Comparison of ENCODE assay signal across 8 cellular contexts in genomic region chr1:97920832-97921571, GRCh38. TPM values are rescaled to one million over a fixed set of nuclear protein-coding genes. Genes with fewer than 3 reads are reported as not detected.
DNase-seq lines count a peak whose midpoint lies in the region; ATAC-seq, FAIRE-seq and TF ChIP-seq lines count a peak whose summit lies in the region.

Gene DPYD (minus strand): TSS chr1:97921034. CDS start chr1:97920922, 112 bp downstream.

- TF ChIP-seq CTCF in progenitor cell of endocrine pancreas (IDR thresholded peaks at IDR 0.05; ENCODE audit: unreplicated experiment) (no peak), upper lobe of right lung (IDR thresholded peaks at IDR 0.05) (no peak)

- no peaks in the 10 kb centered on the region for H3K9me3 ChIP-seq in upper lobe of right lung

- TF ChIP-seq POLR2A in GM12891 (IDR thresholded peaks at IDR 0.05; ENCODE audit: low read depth, low read length), result peak; percentile 49; the same call in 1 of the 2 replicates

- peaks cover 26% of the 10 kb centered on the region for H3K4me1 Mint-ChIP-seq in progenitor cell of endocrine pancreas (ENCODE audit: low read depth)

- H3K27me3 ChIP-seq in upper lobe of right lung, result no peaks in the 10 kb centered on the region

- ATAC-seq in HG02763 (IDR thresholded peaks at IDR 0.05; ENCODE audit: unreplicated experiment) (peak; percentile 92), left cardiac atrium (peak; percentile 97 to 99), upper lobe of right lung (peak; percentile 98)

- peak within 1 kb of the TSS; percentile 84 for H3K4me3 ChIP-seq in upper lobe of right lung

- WGBS in adipose tissue, 3 donors, result 0 to 1% (median 1%) methylated on average over 42 to 50 of the region's 50 CpGs

- peak; percentile 94 for FAIRE-seq in GM12891 (lab: Jason Lieb, UNC)

- H3K9me3 Mint-ChIP-seq in progenitor cell of endocrine pancreas (ENCODE audit: low read depth), result no peaks in the 10 kb centered on the region

- H3K27ac Mint-ChIP-seq in progenitor cell of endocrine pancreas, result peak within 1 kb of the TSS; percentile 96

- no peak within 1 kb of the TSS for H3K27ac ChIP-seq in adipose tissue (ENCODE audit: low read depth, low read length)
- H3K27ac ChIP-seq in upper lobe of right lung, result peak within 1 kb of the TSS; percentile 94

- peak within 1 kb of the TSS; percentile 92 for H3K4me3 Mint-ChIP-seq in progenitor cell of endocrine pancreas (ENCODE audit: low read depth)

- peaks cover 32% of the 10 kb centered on the region for H3K4me1 ChIP-seq in upper lobe of right lung

- no peaks in the 10 kb centered on the region for H3K27me3 Mint-ChIP-seq in progenitor cell of endocrine pancreas

- H3K36me3 ChIP-seq in upper lobe of right lung, result no peaks in the 10 kb centered on the region

- H3K36me3 Mint-ChIP-seq in progenitor cell of endocrine pancreas (ENCODE audit: insufficient read depth), result no peaks in the 10 kb centered on the region

- intact Hi-C loops in left cardiac atrium (cut with DNase I), result no loop called here
- intact Hi-C loops in upper lobe of right lung (cut with DNase I), result no loop called here

- peak; percentile 64 for DNase-seq in GM12891 (ENCODE audit: insufficient read length, low spot score)
- peak; percentile 86 to 91 (median 88) for DNase-seq in NCI-H1417 (lab: John Stamatoyannopoulos, UW)
- DNase-seq in T follicular helper cell (ENCODE audit: low read depth), result peak; percentile 77
- DNase-seq in left cardiac atrium, result peak; percentile 89
- peak; percentile 82 for DNase-seq in progenitor cell of endocrine pancreas (ENCODE audit: low spot score, unreplicated experiment)
- DNase-seq in upper lobe of right lung, result peak; percentile 95

TF ChIP-seq in GM12891, 5 proteins besides CTCF, POLR2A, EP300 and RAD21:
- peak; percentile 33; the same call in 1 of the 2 replicates for TF ChIP-seq SPI1 (IDR thresholded peaks at IDR 0.05; ENCODE audit: low read depth, low read length)
- TF ChIP-seq PAX5 (IDR thresholded peaks at IDR 0.05; ENCODE audit: insufficient read depth, low read length, severe bottlenecking), result no peak

RNA-seq across cellular contexts. Expression of gene DPYD, which starts in this region (rescaled TPM):
- 1.8 TPM for polyA plus RNA-seq in GM12891 (2012; ENCODE audit: low read depth, missing spikeins)
- polyA plus RNA-seq in adipose tissue, result 10 to 100 TPM in 2 of 3 donors, 1 to 10 TPM in 1; 4.2 to 23.5 (median 17.1) TPM
- total RNA-seq in left cardiac atrium, result 10 to 100 TPM; 16.7 to 22.8 TPM
- 8.1 and 9.0 TPM in 2 replicates for total RNA-seq in progenitor cell of endocrine pancreas
- 82.7 TPM for total RNA-seq in upper lobe of right lung
